Comparison of ENCODE assay signal across 8 cellular contexts in the genomic region with DNA sequence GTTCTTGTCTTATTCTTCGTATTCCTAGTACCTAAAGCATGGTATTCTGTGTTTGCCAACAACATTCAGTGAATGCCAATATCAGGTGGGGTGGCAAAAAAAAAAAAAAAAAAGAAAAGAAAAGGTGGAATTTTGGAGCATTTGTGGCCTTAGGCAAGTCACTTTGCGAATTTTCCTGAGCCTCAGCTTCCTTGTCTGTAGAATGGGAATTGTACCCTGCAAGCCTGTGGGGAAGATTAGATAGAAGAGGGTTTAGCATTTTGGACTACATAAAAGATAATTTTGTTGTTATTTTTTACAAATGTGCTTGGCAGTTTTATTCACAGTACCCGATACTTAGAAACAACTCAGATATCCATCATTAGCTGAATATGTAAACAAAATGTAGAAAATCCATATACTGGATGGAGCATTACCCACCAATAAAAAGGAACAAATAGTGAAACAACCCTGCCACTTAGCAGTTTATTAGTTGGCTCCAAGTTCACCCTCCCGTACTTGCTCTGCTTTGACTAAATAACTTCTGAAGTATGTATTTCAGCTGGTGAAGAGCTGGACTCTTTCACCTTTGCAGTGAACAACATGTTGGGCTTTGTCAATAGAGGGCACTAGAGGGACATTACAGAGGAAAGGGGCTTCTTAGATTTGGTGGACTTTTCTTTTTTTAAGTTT. TPM values are rescaled to one million over a fixed set of nuclear protein-coding genes. Genes with fewer than 3 reads are reported as not detected.
DNase-seq lines count a peak whose midpoint lies in the region; ATAC-seq and TF ChIP-seq lines count a peak whose summit lies in the region.

No MANE protein-coding gene starts in this region.

- DNase-seq in NCI-H2029 treated with DMSO at 0.1 percent for 48 hours (lab: John Stamatoyannopoulos, UW) (peak; percentile 12), NCI-H2029 (lab: John Stamatoyannopoulos, UW) (no peak), IMR-90 (peak; percentile 62), left cardiac atrium (no peak), superior temporal gyrus (ENCODE audit: extremely low spot score) (peak; percentile 50), SKM-1 (lab: John Stamatoyannopoulos, UW; ENCODE audit: unreplicated experiment) (no peak)
- DNase-seq in activated CD4-positive, alpha-beta memory T cell treated with anti-CD3 and anti-CD28 coated beads, Interleukin-2, amount 10 ng/mL, durations not matched to agents 7 days and 5 days = no peak

- no peak overlapping the region for H3K56ac ChIP-seq in IMR-90 (ENCODE audit: extremely low read depth, insufficient read depth, low read length)

- H3K14ac ChIP-seq in IMR-90 (replicated peaks; ENCODE audit: low read depth, low read length) = no peak overlapping the region

- peaks cover 11% of the 10 kb centered on the region for H3K4me1 ChIP-seq in IMR-90 (ENCODE audit: control insufficient read depth, insufficient read depth, low read length)

- WGBS in IMR-90 (ENCODE audit: extremely low coverage in 2 of 2, insufficient read length in 1 of 2), 2 experiments = no CpG with 5 or more reads among the region's 4 CpGs

- peaks cover 85% of the 10 kb centered on the region for H4K20me1 ChIP-seq in IMR-90 (ENCODE audit: insufficient read depth, low read length)

- BruUV-seq in IMR-90 (replicated peaks; lab: Mats Ljungman, UMichigan) = no TSS peak

- H4K91ac ChIP-seq in IMR-90 (ENCODE audit: insufficient read depth, low read depth, low read length) = no peak overlapping the region

- H2AK9ac ChIP-seq in IMR-90 (replicated peaks; ENCODE audit: low read depth, low read length, poor library complexity) = no peak overlapping the region

- no peak overlapping the region for H2BK120ac ChIP-seq in IMR-90 (ENCODE audit: low read depth, low read length)

- H4K5ac ChIP-seq in IMR-90 (ENCODE audit: low read depth, low read length) = no peak overlapping the region

- H3K79me1 ChIP-seq in IMR-90 (ENCODE audit: low read depth in 1 of 2, low read length in 2 of 2) = peaks cover 6 to 45% of the 10 kb centered on the region in 2 experiments

- no peak overlapping the region for H4K8ac ChIP-seq in IMR-90 (ENCODE audit: low read depth in 2 of 2, low read length in 2 of 2)

- no peak overlapping the region for H3K9ac ChIP-seq in IMR-90 (ENCODE audit: low read depth, low read length)

- TF ChIP-seq POLR2A in IMR-90 (IDR thresholded peaks at IDR 0.05; ENCODE audit: low read depth, low read length) = no peak

- no peak overlapping the region for H2BK5ac ChIP-seq in IMR-90 (ENCODE audit: low read depth, low read length, poor library complexity, severe bottlenecking)

- H3K4me3 ChIP-seq in IMR-90 (ENCODE audit: insufficient read depth, low read depth, low read length) = no peak overlapping the region

- dilution Hi-C loops in IMR-90 (cut with HindIII; ENCODE audit: low sequenced_read_pairs, unreplicated experiment) = no loop called here

- intact Hi-C loops in IMR-90 (cut with micrococcal nuclease) = loop anchor here (5.0 kb wide), 2 partner anchors 58 to 118 kb away; no protein-coding TSS in a partner anchor
- intact Hi-C loops in left cardiac atrium (cut with DNase I) = no loop called here

- no peak overlapping the region for H3K18ac ChIP-seq in IMR-90 (ENCODE audit: low read depth, low read length)

- no peaks in the 10 kb centered on the region for H3K27me3 Mint-ChIP-seq in activated CD4-positive, alpha-beta memory T cell treated with anti-CD3 and anti-CD28 coated beads, Interleukin-2, amount 10 ng/mL, durations not matched to agents 7 days and 5 days

- peak; percentile 63 for TF ChIP-seq CTCF in IMR-90 (conservative IDR thresholded peaks at IDR 0.05; ENCODE audit: low read depth, low read length)

- no peaks in the 10 kb centered on the region for H3K9me3 Mint-ChIP-seq in activated CD4-positive, alpha-beta memory T cell treated with anti-CD3 and anti-CD28 coated beads, Interleukin-2, amount 10 ng/mL, durations not matched to agents 7 days and 5 days

- POLR2A ChIA-PET in IMR-90 (lab: Charles Lee; ENCODE audit: unreplicated experiment) = no interaction called here
- POLR2A ChIA-PET in activated CD4-positive, alpha-beta memory T cell treated with anti-CD3 and anti-CD28 coated beads, Interleukin-2, amount 10 ng/mL, durations not matched to agents 7 days and 5 days (lab: Charles Lee) = interaction anchor here (0.6 to 6.9 kb wide), 3 partner anchors 11 to 182 kb away, joined by 3 to 109 read pairs (median 3); a partner anchor contains a TSS

- peaks cover 69% of the 10 kb centered on the region for H3K4me1 Mint-ChIP-seq in activated CD4-positive, alpha-beta memory T cell treated with anti-CD3 and anti-CD28 coated beads, Interleukin-2, amount 10 ng/mL, durations not matched to agents 7 days and 5 days

- H3K36me3 ChIP-seq in IMR-90 (ENCODE audit: control insufficient read depth, insufficient read depth, low read length) = peaks cover 7% of the 10 kb centered on the region

- no peak overlapping the region for H2BK20ac ChIP-seq in IMR-90 (ENCODE audit: low read depth, low read length)

- no peak overlapping the region for H3K23ac ChIP-seq in IMR-90 (ENCODE audit: low read depth, low read length)

- ATAC-seq in IMR-90 (ENCODE audit: low read depth) (peak; percentile 77), left cardiac atrium (peak; percentile 35 to 46), GM19328 (IDR thresholded peaks at IDR 0.05; ENCODE audit: unreplicated experiment) (no peak)

- no peak overlapping the region for H3K4ac ChIP-seq in IMR-90 (ENCODE audit: low read depth, low read length)

- H3K4me3 Mint-ChIP-seq in activated CD4-positive, alpha-beta memory T cell treated with anti-CD3 and anti-CD28 coated beads, Interleukin-2, amount 10 ng/mL, durations not matched to agents 7 days and 5 days = no peak overlapping the region

- H3K4me2 ChIP-seq in IMR-90 (ENCODE audit: low read depth, low read length) = no peak overlapping the region

- peak overlapping the region; percentile 53 for H3K27ac Mint-ChIP-seq in activated CD4-positive, alpha-beta memory T cell treated with anti-CD3 and anti-CD28 coated beads, Interleukin-2, amount 10 ng/mL, durations not matched to agents 7 days and 5 days

- peak; percentile 58 for TF ChIP-seq RAD21 in IMR-90 (IDR thresholded peaks at IDR 0.05; ENCODE audit: low read length)

- CTCF ChIA-PET in IMR-90 (lab: Yijun Ruan, JAX) = interaction anchor here (0.5 to 1.9 kb wide), 11 partner anchors 10 to 77 kb away, joined by 3 to 14 read pairs (median 4); a partner anchor contains a TSS
- CTCF ChIA-PET in activated CD4-positive, alpha-beta memory T cell treated with anti-CD3 and anti-CD28 coated beads, Interleukin-2, amount 10 ng/mL, durations not matched to agents 7 days and 5 days (lab: Charles Lee) = interaction anchor here (0.7 to 3.8 kb wide), 14 partner anchors 11 to 191 kb away, joined by 3 to 55 read pairs (median 5); a partner anchor contains a TSS

- H3K36me3 Mint-ChIP-seq in activated CD4-positive, alpha-beta memory T cell treated with anti-CD3 and anti-CD28 coated beads, Interleukin-2, amount 10 ng/mL, durations not matched to agents 7 days and 5 days (ENCODE audit: low read depth) = peaks cover 32% of the 10 kb centered on the region

- no peak overlapping the region for H2AK5ac ChIP-seq in IMR-90 (ENCODE audit: low read depth, low read length)

- H2BK15ac ChIP-seq in IMR-90 (ENCODE audit: low read depth, low read length) = no peak overlapping the region

- H3K9me1 ChIP-seq in IMR-90 (ENCODE audit: insufficient read depth, low read length) = peaks cover 6% of the 10 kb centered on the region; the same call in 1 of the 2 replicates

- H3K27me3 ChIP-seq in IMR-90 (ENCODE audit: control insufficient read depth, insufficient read depth, low read length) = no peaks in the 10 kb centered on the region

- no peak overlapping the region for H2AFZ ChIP-seq in IMR-90 (replicated peaks; ENCODE audit: low read length, poor library complexity)

- H3K9me3 ChIP-seq in IMR-90 (ENCODE audit: control insufficient read depth, insufficient read depth, low read length) = no peaks in the 10 kb centered on the region

- in situ Hi-C loops in IMR-90 (cut with MboI; ENCODE audit: low sequenced_read_pairs) = no loop called here

- no peak overlapping the region for H3K27ac ChIP-seq in IMR-90 (ENCODE audit: insufficient read depth, low read length)

TF ChIP-seq in IMR-90, 13 proteins besides CTCF, POLR2A, EP300 and RAD21:
- TF ChIP-seq SMC3 (IDR thresholded peaks at IDR 0.05; ENCODE audit: low read depth, low read length) (peak; percentile 49), BHLHE40 (IDR thresholded peaks at IDR 0.05; ENCODE audit: low read depth, low read length) (no peak)
- TF ChIP-seq, protein P1, sequence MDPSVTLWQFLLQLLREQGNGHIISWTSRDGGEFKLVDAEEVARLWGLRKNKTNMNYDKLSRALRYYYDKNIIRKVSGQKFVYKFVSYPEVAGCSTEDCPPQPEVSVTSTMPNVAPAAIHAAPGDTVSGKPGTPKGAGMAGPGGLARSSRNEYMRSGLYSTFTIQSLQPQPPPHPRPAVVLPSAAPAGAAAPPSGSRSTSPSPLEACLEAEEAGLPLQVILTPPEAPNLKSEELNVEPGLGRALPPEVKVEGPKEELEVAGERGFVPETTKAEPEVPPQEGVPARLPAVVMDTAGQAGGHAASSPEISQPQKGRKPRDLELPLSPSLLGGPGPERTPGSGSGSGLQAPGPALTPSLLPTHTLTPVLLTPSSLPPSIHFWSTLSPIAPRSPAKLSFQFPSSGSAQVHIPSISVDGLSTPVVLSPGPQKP (IDR thresholded peaks at IDR 0.05; ENCODE audit: borderline replicate concordance, low read depth, low read length) = no peak

RNA-seq across cellular contexts. Expression of a gene that starts 13.6 kb away (rescaled TPM):
- total RNA-seq in IMR-90 (2012; rRNA removed) = 35.7 and 56.7 TPM in 2 replicates
- 26.9 and 34.4 TPM in 2 replicates for polyA plus RNA-seq in IMR-90 (2012; rRNA removed)
- 17.1 and 36.9 TPM in 2 replicates for polyA plus RNA-seq in IMR-90 (2012; cell fraction: cytosol; rRNA removed)
- 16.3 and 16.8 TPM in 2 replicates for polyA plus RNA-seq in IMR-90 (2012; cell fraction: nucleus; rRNA removed; ENCODE audit: low replicate concordance)
- total RNA-seq in activated CD4-positive, alpha-beta memory T cell treated with anti-CD3 and anti-CD28 coated beads, Interleukin-2, amount 10 ng/mL, durations not matched to agents 7 days and 5 days = 100 to 1,000 TPM; 241 to 244 TPM
- total RNA-seq in left cardiac atrium = 100 to 1,000 TPM in 1 of 2 donors, 10 to 100 TPM in 1; 91.3 to 133 TPM

Comparison
In these comparisons a context has a peak if more than half of its experiments do, and no peak if none do; other contexts are left out.
1. DNase-seq: peak in NCI-H2029 treated with DMSO at 0.1 percent for 48 hours (single experiment), IMR-90 (single experiment) and superior temporal gyrus (single experiment); none in NCI-H2029 (single experiment), activated CD4-positive, alpha-beta memory T cell treated with anti-CD3 and anti-CD28 coated beads, Interleukin-2, amount 10 ng/mL, durations not matched to agents 7 days and 5 days (single experiment), left cardiac atrium (single experiment) and SKM-1 (single experiment).